ENCODE assay signal across 12 cellular contexts in the genomic region with DNA sequence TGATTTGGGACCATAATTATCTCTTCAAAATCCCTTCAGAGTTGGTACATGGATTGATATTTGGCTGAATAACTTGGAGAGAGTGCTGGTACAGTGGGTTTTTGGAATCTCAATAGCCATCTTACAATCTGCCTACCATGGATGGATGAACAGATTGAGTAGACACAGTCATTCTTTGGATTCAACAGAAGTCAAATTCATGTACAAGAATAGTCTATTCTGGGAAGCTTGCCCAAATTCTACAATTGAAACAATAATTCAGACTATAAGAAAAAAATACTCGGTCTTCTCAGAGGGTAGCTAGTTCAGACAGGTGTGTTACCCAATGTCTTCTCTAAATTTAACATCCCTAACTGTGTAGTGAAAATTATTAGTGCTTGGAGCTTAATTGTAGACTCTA.
A peak's percentile ranks its signal among the peaks of the same experiment; 100 is the strongest.
DNase-seq lines count a peak whose midpoint lies in the region; ATAC-seq lines count a peak whose summit lies in the region.
"Had no signal": no experiment of that assay in that cellular context is flagged by ENCODE, and none has a peak within 500 bp of the region (broad histone marks: within the 10 kb centered on the region; RNA-seq: fewer than 3 reads in every experiment).

No MANE protein-coding gene starts in this region.

- ATAC-seq in HG03460 (IDR thresholded peaks at IDR 0.05; ENCODE audit: unreplicated experiment): no peak
- no peak for ATAC-seq in HG02852 (IDR thresholded peaks at IDR 0.05; ENCODE audit: unreplicated experiment)
- ATAC-seq: GM23338 had no signal

- DNase-seq in NCI-H1092 treated with DMSO at 0.1 percent for 48 hours (lab: John Stamatoyannopoulos, UW) (peak; percentile 19), NCI-H1092 (lab: John Stamatoyannopoulos, UW) (no peak), NCI-H1105 treated with DMSO at 0.1 percent for 48 hours (lab: John Stamatoyannopoulos, UW) (peak; percentile 76), cerebellum (ENCODE audit: low spot score) (peak; percentile 17), NCI-H1436 treated with DMSO at 0.1 percent for 48 hours (lab: John Stamatoyannopoulos, UW) (no peak)
- DNase-seq: AML-193; CD4-positive, CD25-positive, alpha-beta regulatory T cell; DMS53; H7 had no signal

Comparison
In these comparisons a context has a peak if more than half of its experiments do, and no peak if none do; other contexts are left out.
1. DNase-seq: peak in NCI-H1092 treated with DMSO at 0.1 percent for 48 hours (single experiment), NCI-H1105 treated with DMSO at 0.1 percent for 48 hours (single experiment) and cerebellum (single experiment); none in NCI-H1092 (single experiment) and NCI-H1436 treated with DMSO at 0.1 percent for 48 hours (single experiment).